ENCODE assay signal across 1 cellular context in the genomic region with DNA sequence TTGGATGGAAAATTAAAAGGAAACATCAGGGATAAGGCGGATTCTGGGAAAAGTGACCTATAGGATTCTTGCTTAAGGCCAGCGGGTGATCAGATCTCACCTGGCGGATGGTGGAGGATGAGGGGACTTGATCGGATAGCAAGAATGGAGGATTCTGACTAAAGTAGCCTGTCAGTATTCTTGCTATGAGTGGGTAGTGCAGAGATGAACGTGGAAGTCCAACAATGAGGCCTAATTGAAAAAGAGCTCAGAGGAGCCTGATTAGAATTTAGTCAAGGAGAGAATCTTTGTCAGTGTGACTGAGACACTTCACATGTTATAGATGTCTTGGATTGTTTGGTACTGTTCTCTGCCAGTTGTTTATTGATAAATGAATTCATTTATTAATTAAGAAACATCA.
A peak's percentile ranks its signal among the peaks of the same experiment; 100 is the strongest.
TF ChIP-seq lines count a peak whose summit lies in the region.

No MANE protein-coding gene starts in this region.

TF ChIP-seq in GM12878, 131 proteins besides CTCF, POLR2A, EP300 and RAD21:
- TF ChIP-seq MEF2B (IDR thresholded peaks at IDR 0.05; ENCODE audit: partially characterized antibody, poor library complexity, severe bottlenecking) = no peak
- TF ChIP-seq JUNB (IDR thresholded peaks at IDR 0.05) = peak; percentile 28
TF ChIP-seq in GM12878: peak in this region for 1.
